ENCODE assay signal across 34 cellular contexts in the genomic region with DNA sequence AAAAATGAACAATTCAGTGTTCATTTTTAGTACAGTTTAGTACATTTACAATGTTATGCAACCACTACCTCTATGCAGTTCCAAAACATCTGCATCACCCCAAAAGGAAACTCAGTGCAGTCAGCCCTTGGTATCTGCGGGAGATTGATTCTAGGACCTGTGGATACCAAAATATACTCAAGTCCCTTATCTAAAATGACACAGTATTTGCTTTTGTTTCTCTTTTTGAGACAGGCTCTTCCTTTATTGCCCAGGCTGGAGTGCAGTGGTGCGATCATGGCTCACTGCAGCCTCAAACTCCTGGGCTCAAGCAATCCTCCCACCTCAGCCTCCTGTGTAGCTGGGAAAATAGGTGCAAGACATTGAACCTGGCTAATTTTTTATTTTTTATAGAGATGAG.
"Had no signal": no experiment of that assay in that cellular context is flagged by ENCODE, and none has a peak within 500 bp of the region (broad histone marks: within the 10 kb centered on the region; RNA-seq: fewer than 3 reads in every experiment).

No MANE protein-coding gene starts in this region.

- H3K4me3 ChIP-seq: adrenal gland, body of pancreas, breast epithelium had no signal

- H3K4me1 ChIP-seq: adrenal gland, breast epithelium had no signal

- H3K36me3 ChIP-seq: adrenal gland, brain microvascular endothelial cell, breast epithelium had no signal

- H3K27me3 ChIP-seq: adrenal gland, body of pancreas, brain microvascular endothelial cell, breast epithelium had no signal

- DNase-seq: activated B cell treated with CpG ODN at 0.5 μM for 24 hours; activated CD4-positive, alpha-beta memory T cell treated with anti-CD3 and anti-CD28 coated beads for 36 hours; activated CD4-positive, alpha-beta T cell treated with anti-CD3 and anti-CD28 coated beads for 4 hours; activated CD4-positive, alpha-beta T cell treated with anti-CD3 and anti-CD28 coated beads, Interleukin-2, amount 10 ng/mL, durations not matched to agents 24 days and 14 days; activated CD4-positive, alpha-beta T cell treated with anti-CD3 and anti-CD28 coated beads, Interleukin-2, amount 50 U/mL, for 1 hour; activated CD4-positive, alpha-beta T cell treated with anti-CD3 and anti-CD28 coated beads, Interleukin-2, amount 50 U/mL, for 4 hours; activated CD4-positive, CD25-positive, alpha-beta regulatory T cell treated with anti-CD3 and anti-CD28 coated beads, Interleukin-2, amount 50 U/mL, for 72 hours; activated CD8-positive, alpha-beta memory T cell treated with anti-CD3 and anti-CD28 coated beads, Interleukin-2, amount 50 U/mL, for 4 hours; activated CD8-positive, alpha-beta T cell treated with anti-CD3 and anti-CD28 coated beads for 36 hours; activated effector memory CD4-positive, alpha-beta T cell treated with anti-CD3 and anti-CD28 coated beads, Interleukin-2, amount 50 U/mL, for 16 hours; activated gamma-delta T cell treated with Interleukin-2 at 50 U/mL for 16 hours; activated naive CD4-positive, alpha-beta T cell; activated naive CD4-positive, alpha-beta T cell treated with anti-CD3 and anti-CD28 coated beads for 36 hours; activated naive CD4-positive, alpha-beta T cell treated with anti-CD3 and anti-CD28 coated beads, Interleukin-2, amount 50 U/mL, for 16 hours; activated naive CD8-positive, alpha-beta T cell treated with anti-CD3 and anti-CD28 coated beads for 36 hours; activated T-cell treated with anti-CD3 and anti-CD28 coated beads for 4 hours; activated T-cell treated with anti-CD3 and anti-CD28 coated beads, Interleukin-2, amount 50 U/mL, for 1 hour; activated T-cell treated with anti-CD3 and anti-CD28 coated beads, Interleukin-2, amount 50 U/mL, for 4 hours; activated T-cell treated with anti-CD3 and anti-CD28 coated beads, Interleukin-2, amount 50 U/mL, for 72 hours; adrenal gland; amniotic stem cell; aorta; body of pancreas; brain microvascular endothelial cell; central memory CD4-positive, alpha-beta T cell; T-helper 1 cell; T-helper 2 cell; T-helper 9 cell had no signal

- ATAC-seq: activated CD8-positive, alpha-beta T cell treated with anti-CD3 and anti-CD28 coated beads for 36 hours; activated naive CD4-positive, alpha-beta T cell treated with anti-CD3 and anti-CD28 coated beads, Interleukin-2, amount 50 U/mL, for 72 hours; activated T-cell treated with anti-CD3 and anti-CD28 coated beads, Interleukin-2, amount 50 U/mL, for 4 hours; activated T-cell treated with anti-CD3 and anti-CD28 coated beads, Interleukin-2, amount 50 U/mL, for 72 hours; activated T-helper 17 cell treated with anti-CD3 and anti-CD28 coated beads, Interleukin-2, amount 50 U/mL, for 72 hours; body of pancreas had no signal

- H3K27ac ChIP-seq: adrenal gland, body of pancreas, brain microvascular endothelial cell, breast epithelium, VCaP had no signal

- FAIRE-seq: astrocyte, colon had no signal

- H3K9me3 ChIP-seq: adrenal gland, body of pancreas, breast epithelium had no signal
